In the genomic region with DNA sequence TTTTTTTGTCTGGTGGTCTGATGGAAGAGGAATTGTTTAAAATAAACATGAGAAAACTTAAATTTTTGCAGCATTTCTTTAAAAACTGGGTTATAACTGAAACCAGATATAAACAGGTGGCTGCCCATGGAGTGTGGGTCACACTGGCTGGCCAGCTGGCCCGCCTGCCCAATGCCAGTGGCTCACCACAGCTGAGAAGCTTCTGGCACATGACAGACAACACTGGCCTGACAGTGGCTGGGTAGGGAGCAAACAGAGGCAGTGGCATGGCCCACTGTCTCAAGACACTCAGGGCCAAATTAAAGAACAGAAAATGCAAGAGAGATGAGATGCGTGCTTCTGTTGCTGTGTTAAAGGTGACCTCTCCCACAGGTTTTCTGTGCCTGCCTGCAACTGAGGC, we compare ENCODE assay signal across 1 cellular context.
TF ChIP-seq lines count a peak whose summit lies in the region.

No MANE protein-coding gene starts in this region.

TF ChIP-seq in GM12878, 131 proteins besides CTCF, POLR2A, EP300 and RAD21:
- TF ChIP-seq RUNX3 (IDR thresholded peaks at IDR 0.05; ENCODE audit: low read length) (no peak), POLR2AphosphoS2 (IDR thresholded peaks at IDR 0.05; ENCODE audit: low read depth, low read length) (no peak), TARDBP (IDR thresholded peaks at IDR 0.05; ENCODE audit: borderline replicate concordance) (no peak), BCL3 (IDR thresholded peaks at IDR 0.05; ENCODE audit: borderline replicate concordance, insufficient read depth, low read depth, low read length, poor library complexity, severe bottlenecking) (no peak), NBN (IDR thresholded peaks at IDR 0.05) (no peak), SMAD5 (IDR thresholded peaks at IDR 0.05; ENCODE audit: low read depth) (no peak), FOS (IDR thresholded peaks at IDR 0.05; ENCODE audit: borderline replicate concordance, extremely low read depth, insufficient read length) (no peak), BCLAF1 (IDR thresholded peaks at IDR 0.05) (no peak), ZNF24 (IDR thresholded peaks at IDR 0.05) (no peak), BACH1 (IDR thresholded peaks at IDR 0.05; ENCODE audit: borderline replicate concordance) (no peak), BCL11A (IDR thresholded peaks at IDR 0.05; ENCODE audit: low read depth, low read length) (no peak), IRF4 (IDR thresholded peaks at IDR 0.05; ENCODE audit: low read depth, low read length) (no peak), RFX5 (IDR thresholded peaks at IDR 0.05; ENCODE audit: low read depth, low read length) (no peak)
